Comparison of ENCODE assay signal across 25 cellular contexts in genomic region chr12:107207931-107208515, GRCh38.
A peak's percentile ranks its signal among the peaks of the same experiment; 100 is the strongest.
DNase-seq lines count a peak whose midpoint lies in the region; FAIRE-seq and TF ChIP-seq lines count a peak whose summit lies in the region.
"Had no signal": no experiment of that assay in that cellular context is flagged by ENCODE, and none has a peak within 500 bp of the region (broad histone marks: within the 10 kb centered on the region; RNA-seq: fewer than 3 reads in every experiment).

No MANE protein-coding gene starts in this region.

- no peaks in the 10 kb centered on the region for H3K9me3 ChIP-seq in kidney (ENCODE audit: control insufficient read depth in 1 of 2, low read length in 2 of 2)
- H3K9me3 ChIP-seq: body of pancreas, lower lobe of right lung had no signal

- H3K79me2 ChIP-seq in mesendoderm (ENCODE audit: control insufficient read depth, insufficient read depth, low read length) = no peaks in the 10 kb centered on the region

- H3K56ac ChIP-seq in mesendoderm (ENCODE audit: low read length) = no peak overlapping the region

- WGBS in mesendoderm (ENCODE audit: extremely low coverage, insufficient coverage, low lambda C conversion rate) = no CpG with 5 or more reads among the region's 4 CpGs

- no peak overlapping the region for H4K8ac ChIP-seq in mesendoderm (ENCODE audit: low read depth, low read length)

- H3K4me1 ChIP-seq in mesendoderm (ENCODE audit: control insufficient read depth, low read depth, low read length) = no peaks in the 10 kb centered on the region
- H3K4me1 ChIP-seq in kidney (ENCODE audit: control insufficient read depth in 1 of 2, insufficient read depth in 1 of 2, low read depth in 1 of 2, low read length in 2 of 2) = no peaks in the 10 kb centered on the region
- H3K4me1 ChIP-seq: body of pancreas, heart left ventricle, lower lobe of right lung, neural progenitor cell had no signal

- H3K27ac ChIP-seq in mesendoderm (ENCODE audit: low read depth, low read length) = no peak overlapping the region
- no peak overlapping the region for H3K27ac ChIP-seq in kidney (ENCODE audit: low read depth in 2 of 2, low read length in 2 of 2)
- H3K27ac ChIP-seq: body of pancreas, heart left ventricle, lower lobe of right lung, neural progenitor cell had no signal

- H3K36me3 ChIP-seq in mesendoderm (ENCODE audit: control insufficient read depth, insufficient read depth, low read length) (no peaks in the 10 kb centered on the region), kidney (ENCODE audit: control insufficient read depth in 1 of 2, insufficient read depth in 2 of 2, low read length in 2 of 2) (no peaks in the 10 kb centered on the region)
- H3K36me3 ChIP-seq: heart left ventricle, lower lobe of right lung, neural progenitor cell had no signal

- no peak overlapping the region for H2BK120ac ChIP-seq in mesendoderm (ENCODE audit: low read depth, low read length)

- H2BK5ac ChIP-seq in mesendoderm (ENCODE audit: low read length) = no peak overlapping the region

- in situ Hi-C loops in ACHN (cut with HindIII; ENCODE audit: low pct_ligation_motif_present, low pct_unique_long_range_greater_than_20kb, low sequenced_read_pairs) (no loop called here), astrocyte of the spinal cord (cut with HindIII; ENCODE audit: low sequenced_read_pairs) (no loop called here)

- H3K79me1 ChIP-seq in mesendoderm (ENCODE audit: low read length) = no peaks in the 10 kb centered on the region

- H3K23ac ChIP-seq in mesendoderm (ENCODE audit: low read length) = no peak overlapping the region

- H3K4ac ChIP-seq in mesendoderm (ENCODE audit: low read depth, low read length) = no peak overlapping the region

- FAIRE-seq in HTR-8/SVneo (lab: Jason Lieb, UNC) = no peak
- FAIRE-seq in kidney (lab: Jason Lieb, UNC) = no peak
- FAIRE-seq: GM18507 had no signal

- DNase-seq in ACHN (peak; percentile 20), HTR-8/SVneo (ENCODE audit: insufficient read length, low spot score) (peak; percentile 59), astrocyte of the spinal cord (ENCODE audit: low read depth, low spot score) (peak; percentile 54), mesendoderm (peak; percentile 13), kidney (no peak), NCI-H446 (lab: John Stamatoyannopoulos, UW) (no peak), NK-92 (lab: John Stamatoyannopoulos, UW; ENCODE audit: unreplicated experiment) (no peak), D341Med (ENCODE audit: low spot score) (no peak)
- DNase-seq: 8988T; activated CD4-positive, alpha-beta T cell treated with anti-CD3 and anti-CD28 coated beads for 1 hour; activated CD8-positive, alpha-beta T cell treated with anti-CD3 and anti-CD28 coated beads, Interleukin-2, amount 10 ng/mL, durations not matched to agents 7 days and 5 days; body of pancreas; DMS53; effector memory CD4-positive, alpha-beta T cell; foreskin fibroblast; heart left ventricle; lower lobe of right lung; MV-4-11; NCI-H1436 treated with DMSO at 0.1 percent for 48 hours; NCI-H2107; posterior cingulate gyrus; stimulated activated naive CD4-positive, alpha-beta T cell; T-helper 2 cell had no signal

- intact Hi-C loops in kidney (cut with DNase I) = no loop called here

- no peak overlapping the region for H4K5ac ChIP-seq in mesendoderm (ENCODE audit: low read length)

- H2AK5ac ChIP-seq in mesendoderm (ENCODE audit: low read length) = no peak overlapping the region

- no peak overlapping the region for H2BK15ac ChIP-seq in mesendoderm (replicated peaks; ENCODE audit: low read depth)

- no peaks in the 10 kb centered on the region for H3K27me3 ChIP-seq in mesendoderm (ENCODE audit: insufficient read depth, low read length, poor library complexity)
- H3K27me3 ChIP-seq: body of pancreas, neural progenitor cell had no signal

- H3K4me2 ChIP-seq in mesendoderm (ENCODE audit: low read length) = no peak overlapping the region
- H3K4me2 ChIP-seq: neural progenitor cell had no signal

- TF ChIP-seq CTCF in astrocyte of the spinal cord (IDR thresholded peaks at IDR 0.05; ENCODE audit: low read depth, low read length) (no peak), kidney (IDR thresholded peaks at IDR 0.05; ENCODE audit: borderline replicate concordance, extremely low read depth, insufficient read depth) (no peak)

- no peak overlapping the region for H3K4me3 ChIP-seq in astrocyte of the spinal cord (ENCODE audit: low read depth, low read length)
- H3K4me3 ChIP-seq in mesendoderm (ENCODE audit: low read length) = no peak overlapping the region
- no peak overlapping the region for H3K4me3 ChIP-seq in kidney (ENCODE audit: low read length in 2 of 2)
- H3K4me3 ChIP-seq: body of pancreas, heart left ventricle, lower lobe of right lung, neural progenitor cell had no signal

- no peak overlapping the region for H3K18ac ChIP-seq in mesendoderm (ENCODE audit: low read length)

- H3K9ac ChIP-seq in mesendoderm (ENCODE audit: low read length) (no peak overlapping the region), kidney (ENCODE audit: low read length in 2 of 2) (no peak overlapping the region)
- H3K9ac ChIP-seq: neural progenitor cell had no signal

Comparison
In these comparisons a context has a peak if more than half of its experiments do, and no peak if none do; other contexts are left out.
1. DNase-seq: peak in ACHN (single experiment), HTR-8/SVneo (single experiment), astrocyte of the spinal cord (single experiment) and mesendoderm (single experiment); none in kidney (single experiment), NCI-H446 (0 of 2), NK-92 (single experiment) and D341Med (single experiment).